In genomic region chr19:55146078-55146647, GRCh38 we compare ENCODE assay signal across 1 cellular context.
TF ChIP-seq lines count a peak whose summit lies in the region.

No MANE protein-coding gene starts in this region.

TF ChIP-seq in WTC11, 78 proteins besides CTCF, POLR2A, EP300 and RAD21 (continued from another document):
- TF ChIP-seq STAT6 (CRISPR knock-in tag; conservative IDR thresholded peaks at IDR 0.05; ENCODE audit: low read depth), result no peak
